16 cellular contexts compared by ENCODE assay signal in the genomic region with DNA sequence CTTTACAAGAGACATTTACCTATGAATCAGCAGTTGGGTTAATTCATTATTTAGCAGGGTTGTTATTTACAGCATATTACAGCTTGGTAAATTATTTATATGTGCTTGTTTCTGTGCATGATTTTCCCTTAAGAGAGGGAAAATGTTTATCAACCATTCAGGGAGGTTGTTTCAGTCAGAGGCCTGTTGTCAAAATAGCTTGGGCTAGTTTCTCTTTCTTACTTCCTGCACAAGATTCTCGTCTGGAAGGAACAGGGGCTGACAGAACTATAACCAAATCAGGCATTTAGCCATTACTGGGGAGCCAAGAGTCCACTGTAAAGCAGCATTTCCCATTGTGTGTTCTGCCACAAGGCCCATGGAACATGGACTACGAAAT.
"Had no signal": no experiment of that assay in that cellular context is flagged by ENCODE, and none has a peak within 500 bp of the region (broad histone marks: within the 10 kb centered on the region; RNA-seq: fewer than 3 reads in every experiment).

No MANE protein-coding gene starts in this region.

- H3K36me3 ChIP-seq: gastroesophageal sphincter, neutrophil, right atrium auricular region, vagina had no signal

- H3K4me3 ChIP-seq: body of pancreas, gastroesophageal sphincter, right atrium auricular region, vagina had no signal

- FAIRE-seq: small intestine had no signal

- H3K27ac ChIP-seq: body of pancreas, gastroesophageal sphincter, neutrophil, right atrium auricular region, vagina had no signal

- DNase-seq: activated CD4-positive, alpha-beta T cell treated with anti-CD3 and anti-CD28 coated beads for 1 hour; activated CD4-positive, alpha-beta T cell treated with anti-CD3 and anti-CD28 coated beads, Interleukin-2, amount 50 U/mL, for 48 hours; activated CD8-positive, alpha-beta memory T cell treated with anti-CD3 and anti-CD28 coated beads, Interleukin-2, amount 10 ng/mL, durations not matched to agents 7 days and 5 days; activated effector memory CD4-positive, alpha-beta T cell treated with Interleukin-2 at 50 U/mL for 16 hours; activated T-cell treated with anti-CD3 and anti-CD28 coated beads, Interleukin-2, amount 50 U/mL, for 24 hours; amniotic stem cell; kidney; naive B cell; posterior cingulate gyrus had no signal

- ATAC-seq: activated CD8-positive, alpha-beta memory T cell treated with anti-CD3 and anti-CD28 coated beads, Interleukin-2, amount 10 ng/mL, durations not matched to agents 7 days and 5 days; activated naive CD4-positive, alpha-beta T cell treated with anti-CD3 and anti-CD28 coated beads, Interleukin-2, amount 50 U/mL, for 72 hours; body of pancreas; gastroesophageal sphincter had no signal

- H3K9me3 ChIP-seq: body of pancreas, gastroesophageal sphincter, neutrophil, right atrium auricular region, vagina had no signal

- H3K4me1 ChIP-seq: body of pancreas, gastroesophageal sphincter, right atrium auricular region, vagina had no signal

- H3K27me3 ChIP-seq: body of pancreas, gastroesophageal sphincter, neutrophil, right atrium auricular region, vagina had no signal
